ENCODE assay signal across 19 cellular contexts in the genomic region with DNA sequence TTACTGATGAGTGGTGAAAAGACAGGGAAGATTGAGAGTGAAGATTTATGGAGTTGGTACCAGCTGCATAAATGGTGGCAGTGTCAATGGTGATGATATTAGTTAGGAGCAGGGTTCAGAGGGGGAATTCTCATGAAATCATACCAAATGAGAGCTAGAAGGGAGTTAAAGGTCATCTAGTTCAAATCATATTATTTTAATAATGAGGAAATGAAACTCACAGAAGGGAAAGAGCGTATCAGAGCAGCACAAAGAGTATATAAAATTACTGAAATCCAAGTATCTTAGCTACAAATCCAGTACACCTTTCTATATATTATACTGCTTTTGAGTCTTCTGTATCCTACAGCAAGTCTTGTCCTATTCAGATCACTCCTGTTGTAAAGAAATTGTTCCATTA. TPM values are rescaled to one million over a fixed set of nuclear protein-coding genes. Genes with fewer than 3 reads are reported as not detected.
A peak's percentile ranks its signal among the peaks of the same experiment; 100 is the strongest.
DNase-seq lines count a peak whose midpoint lies in the region; ATAC-seq and TF ChIP-seq lines count a peak whose summit lies in the region.
"Had no signal": no experiment of that assay in that cellular context is flagged by ENCODE, and none has a peak within 500 bp of the region (broad histone marks: within the 10 kb centered on the region; RNA-seq: fewer than 3 reads in every experiment).

No MANE protein-coding gene starts in this region.

- peak overlapping the region; percentile 85 for H3K27ac Mint-ChIP-seq in activated CD4-positive, alpha-beta T cell treated with anti-CD3 and anti-CD28 coated beads for 36 hours
- peak overlapping the region; percentile 90 for H3K27ac Mint-ChIP-seq in activated CD4-positive, alpha-beta memory T cell treated with anti-CD3 and anti-CD28 coated beads for 36 hours
- no peak overlapping the region for H3K27ac Mint-ChIP-seq in chondrocyte (ENCODE audit: unreplicated experiment)
- H3K27ac Mint-ChIP-seq: H9 had no signal

- no peak for TF ChIP-seq CTCF in neutrophil (IDR thresholded peaks at IDR 0.05)
- TF ChIP-seq CTCF in chondrocyte (IDR thresholded peaks at IDR 0.05): no peak

- no peak for ATAC-seq in activated CD4-positive, alpha-beta T cell treated with anti-CD3 and anti-CD28 coated beads for 36 hours
- peak; percentile 21 for ATAC-seq in GM18502 (IDR thresholded peaks at IDR 0.05; ENCODE audit: poor library complexity, unreplicated experiment)
- ATAC-seq in GM19035 (IDR thresholded peaks at IDR 0.05; ENCODE audit: unreplicated experiment): no peak
- ATAC-seq: psoas muscle had no signal

- no peaks in the 10 kb centered on the region for H3K36me3 ChIP-seq in neutrophil
- H3K36me3 ChIP-seq: left ventricle myocardium inferior had no signal

- H3K9me3 Mint-ChIP-seq in activated CD4-positive, alpha-beta T cell treated with anti-CD3 and anti-CD28 coated beads for 36 hours (ENCODE audit: low read depth): no peaks in the 10 kb centered on the region
- no peaks in the 10 kb centered on the region for H3K9me3 Mint-ChIP-seq in activated CD4-positive, alpha-beta memory T cell treated with anti-CD3 and anti-CD28 coated beads for 36 hours
- peaks cover 12% of the 10 kb centered on the region for H3K9me3 Mint-ChIP-seq in chondrocyte (ENCODE audit: low read depth)

- no peak overlapping the region for H3K4me3 ChIP-seq in neutrophil (ENCODE audit: low read depth in 1 of 2, low read length in 1 of 2)
- H3K4me3 ChIP-seq: left ventricle myocardium inferior, psoas muscle had no signal

- no peaks in the 10 kb centered on the region for H3K27me3 ChIP-seq in neutrophil

- no peaks in the 10 kb centered on the region for H3K9me3 ChIP-seq in neutrophil
- H3K9me3 ChIP-seq: Caco-2, left ventricle myocardium inferior, psoas muscle had no signal

- intact Hi-C loops in activated CD4-positive, alpha-beta T cell treated with anti-CD3 and anti-CD28 coated beads for 36 hours (cut with DNase I, micrococcal nuclease): no loop called here
- intact Hi-C loops in activated CD4-positive, alpha-beta memory T cell treated with anti-CD3 and anti-CD28 coated beads for 36 hours (cut with micrococcal nuclease): no loop called here

- no peak for DNase-seq in activated CD4-positive, alpha-beta T cell treated with anti-CD3 and anti-CD28 coated beads for 36 hours
- DNase-seq in activated CD4-positive, alpha-beta T cell treated with anti-CD3 and anti-CD28 coated beads for 4 hours: no peak
- no peak for DNase-seq in activated CD4-positive, alpha-beta memory T cell treated with anti-CD3 and anti-CD28 coated beads for 36 hours
- DNase-seq in dedifferentiated amniotic fluid mesenchymal stem cell (ENCODE audit: extremely low spot score) (no peak), chondrocyte (ENCODE audit: low spot score) (no peak)
- DNase-seq: activated gamma-delta T cell, Caco-2, foreskin fibroblast, H9, left ventricle myocardium inferior, MV-4-11, psoas muscle had no signal

- H3K36me3 Mint-ChIP-seq in activated CD4-positive, alpha-beta T cell treated with anti-CD3 and anti-CD28 coated beads for 36 hours (ENCODE audit: low read depth): peaks cover 54% of the 10 kb centered on the region
- peaks cover 53% of the 10 kb centered on the region for H3K36me3 Mint-ChIP-seq in activated CD4-positive, alpha-beta memory T cell treated with anti-CD3 and anti-CD28 coated beads for 36 hours
- no peaks in the 10 kb centered on the region for H3K36me3 Mint-ChIP-seq in chondrocyte (ENCODE audit: low read depth)

- H3K4me1 Mint-ChIP-seq in activated CD4-positive, alpha-beta T cell treated with anti-CD3 and anti-CD28 coated beads for 36 hours: peaks cover 61% of the 10 kb centered on the region
- H3K4me1 Mint-ChIP-seq in activated CD4-positive, alpha-beta memory T cell treated with anti-CD3 and anti-CD28 coated beads for 36 hours (ENCODE audit: low read depth): peaks cover 54% of the 10 kb centered on the region
- H3K4me1 Mint-ChIP-seq in chondrocyte (ENCODE audit: low read depth): no peaks in the 10 kb centered on the region

- H3K27me3 Mint-ChIP-seq in activated CD4-positive, alpha-beta T cell treated with anti-CD3 and anti-CD28 coated beads for 36 hours: no peaks in the 10 kb centered on the region
- no peaks in the 10 kb centered on the region for H3K27me3 Mint-ChIP-seq in activated CD4-positive, alpha-beta memory T cell treated with anti-CD3 and anti-CD28 coated beads for 36 hours
- peaks cover 6% of the 10 kb centered on the region for H3K27me3 Mint-ChIP-seq in chondrocyte (ENCODE audit: low read depth)

- H3K27ac ChIP-seq in neutrophil: peak overlapping the region; percentile 74
- H3K27ac ChIP-seq: left ventricle myocardium inferior, psoas muscle had no signal

- POLR2A ChIA-PET in activated CD4-positive, alpha-beta T cell treated with anti-CD3 and anti-CD28 coated beads for 36 hours (lab: Charles Lee): interaction anchor here (0.6 kb wide), 1 partner anchor 423 kb away, joined by 5 read pairs; no protein-coding TSS in a partner anchor
- POLR2A ChIA-PET in activated CD4-positive, alpha-beta memory T cell treated with anti-CD3 and anti-CD28 coated beads for 36 hours (lab: Charles Lee): interaction anchor here (0.9 to 1.3 kb wide), 2 partner anchors 413 to 416 kb away, joined by 3 read pairs; no protein-coding TSS in a partner anchor

- CTCF ChIA-PET in activated CD4-positive, alpha-beta T cell treated with anti-CD3 and anti-CD28 coated beads for 36 hours (lab: Charles Lee): interaction anchor here (1.0 to 1.5 kb wide), 3 partner anchors 9 to 61 kb away, joined by 3 to 5 read pairs (median 3); no protein-coding TSS in a partner anchor
- CTCF ChIA-PET in activated CD4-positive, alpha-beta memory T cell treated with anti-CD3 and anti-CD28 coated beads for 36 hours (lab: Charles Lee): interaction anchor here (0.6 to 2.0 kb wide), 3 partner anchors 8 to 394 kb away, joined by 3 to 6 read pairs (median 4); no protein-coding TSS in a partner anchor

- peak overlapping the region; percentile 90 for H3K4me3 Mint-ChIP-seq in activated CD4-positive, alpha-beta T cell treated with anti-CD3 and anti-CD28 coated beads for 36 hours
- peak overlapping the region; percentile 85 for H3K4me3 Mint-ChIP-seq in activated CD4-positive, alpha-beta memory T cell treated with anti-CD3 and anti-CD28 coated beads for 36 hours
- H3K4me3 Mint-ChIP-seq in chondrocyte (ENCODE audit: unreplicated experiment): no peak overlapping the region
- H3K4me3 Mint-ChIP-seq: H9 had no signal

- H3K4me1 ChIP-seq in neutrophil (ENCODE audit: control insufficient read depth in 1 of 2, insufficient read depth in 1 of 2, low read depth in 1 of 2, low read length in 1 of 2): peaks cover 8 to 40% of the 10 kb centered on the region in 2 experiments
- H3K4me1 ChIP-seq: Caco-2, left ventricle myocardium inferior, psoas muscle had no signal

RNA-seq across cellular contexts. Expression of a gene that starts 5.0 kb away (rescaled TPM):
- total RNA-seq in activated CD4-positive, alpha-beta T cell treated with anti-CD3 and anti-CD28 coated beads for 36 hours: 10 to 100 TPM; 30.4 to 65.7 TPM
- total RNA-seq in activated CD4-positive, alpha-beta memory T cell treated with anti-CD3 and anti-CD28 coated beads for 36 hours: 10 to 100 TPM; 38.8 to 39.3 TPM
- total RNA-seq in chondrocyte: not detected in 3 replicates
- total RNA-seq: A172, bronchial epithelial cell, Caco-2, G401, H9, left ventricle myocardium inferior, myocyte had no signal

Comparison
In these comparisons a context has a peak if more than half of its experiments do, and no peak if none do; other contexts are left out.
1. RNA of a gene that starts 5.0 kb away (total RNA-seq): 30.4 to 65.7 TPM in activated CD4-positive, alpha-beta T cell treated with anti-CD3 and anti-CD28 coated beads for 36 hours and 38.8 to 39.3 TPM in activated CD4-positive, alpha-beta memory T cell treated with anti-CD3 and anti-CD28 coated beads for 36 hours; not detected in chondrocyte; every median in the first group is over 10 times any median in the second.